In the genomic region with DNA sequence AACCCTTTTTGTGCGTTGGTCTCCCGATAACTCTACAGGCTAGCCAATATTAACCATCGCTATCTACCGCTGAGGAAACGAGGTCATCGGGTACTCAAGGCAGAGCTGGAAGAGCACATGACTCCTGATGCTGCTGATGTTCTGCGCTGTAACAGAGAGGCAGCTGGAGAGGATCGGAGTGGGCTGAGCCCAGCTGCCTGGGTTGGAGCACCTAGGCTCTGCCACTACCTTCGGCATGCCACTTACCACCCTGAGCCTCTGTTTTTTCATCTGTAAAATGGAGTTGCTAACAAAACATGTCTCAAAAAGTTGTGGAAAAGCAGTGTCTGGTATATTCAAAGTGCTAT, we compare ENCODE assay signal across 8 cellular contexts. TPM values are rescaled to one million over a fixed set of nuclear protein-coding genes. Genes with fewer than 3 reads are reported as not detected.
DNase-seq lines count a peak whose midpoint lies in the region; ATAC-seq and TF ChIP-seq lines count a peak whose summit lies in the region.

No MANE protein-coding gene starts in this region.

- H3K4me1 ChIP-seq in SJSA1 (replicated peaks), result peaks cover 9% of the 10 kb centered on the region

- H3K27me3 ChIP-seq in SJSA1 (replicated peaks), result peaks cover 19% of the 10 kb centered on the region

- no peak overlapping the region for H3K27ac ChIP-seq in SJSA1

- H3K36me3 Mint-ChIP-seq in activated CD4-positive, alpha-beta T cell treated with anti-CD3 and anti-CD28 coated beads, Interleukin-2, amount 10 ng/mL, durations not matched to agents 7 days and 5 days (ENCODE audit: low read depth), result no peaks in the 10 kb centered on the region
- H3K36me3 Mint-ChIP-seq in osteocyte (ENCODE audit: unreplicated experiment), result no peaks in the 10 kb centered on the region

- no peak for DNase-seq in activated CD4-positive, alpha-beta T cell treated with anti-CD3 and anti-CD28 coated beads, Interleukin-2, amount 10 ng/mL, durations not matched to agents 7 days and 5 days
- no peak for DNase-seq in activated CD4-positive, alpha-beta T cell treated with anti-CD3 and anti-CD28 coated beads, Interleukin-2, amount 50 U/mL, for 48 hours
- DNase-seq in SJSA1 (ENCODE audit: low read depth in 1 of 2, low spot score in 2 of 2), result no peak
- peak; percentile 9 for DNase-seq in fibroblast of mammary gland (ENCODE audit: low read depth)
- DNase-seq in osteocyte (ENCODE audit: extremely low spot score, unreplicated experiment), result no peak
- no peak for DNase-seq in amniotic stem cell (lab: John Stamatoyannopoulos, UW)
- DNase-seq in CD1c-positive myeloid dendritic cell (ENCODE audit: extremely low spot score), result no peak

- H3K4me1 Mint-ChIP-seq in activated CD4-positive, alpha-beta T cell treated with anti-CD3 and anti-CD28 coated beads, Interleukin-2, amount 10 ng/mL, durations not matched to agents 7 days and 5 days, result peaks cover 10% of the 10 kb centered on the region
- peaks cover 12% of the 10 kb centered on the region for H3K4me1 Mint-ChIP-seq in osteocyte (ENCODE audit: unreplicated experiment)

- peaks cover 17% of the 10 kb centered on the region for H3K27me3 Mint-ChIP-seq in activated CD4-positive, alpha-beta T cell treated with anti-CD3 and anti-CD28 coated beads, Interleukin-2, amount 10 ng/mL, durations not matched to agents 7 days and 5 days
- peaks cover 26% of the 10 kb centered on the region for H3K27me3 Mint-ChIP-seq in osteocyte (ENCODE audit: unreplicated experiment)

- H3K36me3 ChIP-seq in SJSA1, result no peaks in the 10 kb centered on the region

- H3K4me3 Mint-ChIP-seq in activated CD4-positive, alpha-beta T cell treated with anti-CD3 and anti-CD28 coated beads, Interleukin-2, amount 10 ng/mL, durations not matched to agents 7 days and 5 days, result peak overlapping the region; percentile 66
- peak overlapping the region; percentile 70 for H3K4me3 Mint-ChIP-seq in osteocyte (ENCODE audit: unreplicated experiment)

- no peak for TF ChIP-seq CTCF in fibroblast of mammary gland (conservative IDR thresholded peaks at IDR 0.05; ENCODE audit: control insufficient read depth, insufficient read depth, low read depth, low read length)
- TF ChIP-seq CTCF in osteocyte (IDR thresholded peaks at IDR 0.05), result no peak

- H3K9me3 ChIP-seq in SJSA1 (replicated peaks), result no peaks in the 10 kb centered on the region

- ATAC-seq in GM19324 (IDR thresholded peaks at IDR 0.05; ENCODE audit: low FRiP score, unreplicated experiment), result no peak

- H3K4me3 ChIP-seq in SJSA1 (peak overlapping the region; percentile 48), fibroblast of mammary gland (ENCODE audit: control insufficient read depth, low read depth, low read length) (peak overlapping the region; percentile 63)

- peak overlapping the region; percentile 20 for H3K27ac Mint-ChIP-seq in activated CD4-positive, alpha-beta T cell treated with anti-CD3 and anti-CD28 coated beads, Interleukin-2, amount 10 ng/mL, durations not matched to agents 7 days and 5 days
- H3K27ac Mint-ChIP-seq in osteocyte (ENCODE audit: unreplicated experiment), result no peak overlapping the region

- POLR2A ChIA-PET in activated CD4-positive, alpha-beta T cell treated with anti-CD3 and anti-CD28 coated beads, Interleukin-2, amount 10 ng/mL, durations not matched to agents 7 days and 5 days (lab: Charles Lee), result no interaction called here

- CTCF ChIA-PET in activated CD4-positive, alpha-beta T cell treated with anti-CD3 and anti-CD28 coated beads, Interleukin-2, amount 10 ng/mL, durations not matched to agents 7 days and 5 days (lab: Charles Lee), result interaction anchor here (1.0 to 1.4 kb wide), 2 partner anchors 11 to 49 kb away, joined by 3 read pairs; partner anchors contain the start of gene POLDIP2

- H3K9me3 Mint-ChIP-seq in activated CD4-positive, alpha-beta T cell treated with anti-CD3 and anti-CD28 coated beads, Interleukin-2, amount 10 ng/mL, durations not matched to agents 7 days and 5 days, result no peaks in the 10 kb centered on the region
- H3K9me3 Mint-ChIP-seq in osteocyte (ENCODE audit: unreplicated experiment), result no peaks in the 10 kb centered on the region

RNA-seq across cellular contexts. Expression of gene SLC46A1, which starts 0.4 kb away (rescaled TPM):
- total RNA-seq in activated CD4-positive, alpha-beta T cell treated with anti-CD3 and anti-CD28 coated beads, Interleukin-2, amount 10 ng/mL, durations not matched to agents 7 days and 5 days, result 1 to 10 TPM in 1 of 2 experiments, under 1 TPM in 1; 0.74 to 1.5 TPM
- 1.8 and 2.5 TPM in 2 replicates for total RNA-seq in SJSA1 (2014; rRNA removed; shearing (Covaris generic))
- 5.5 and 5.9 TPM in 2 replicates for total RNA-seq in osteocyte

RNA-seq across cellular contexts. Expression of gene SARM1, which starts 35.0 kb away (rescaled TPM):
- total RNA-seq in activated CD4-positive, alpha-beta T cell treated with anti-CD3 and anti-CD28 coated beads, Interleukin-2, amount 10 ng/mL, durations not matched to agents 7 days and 5 days, result 10 to 100 TPM; 17.7 to 20.4 TPM
- total RNA-seq in SJSA1 (2014; rRNA removed; shearing (Covaris generic)), result 10.8 and 18.0 TPM in 2 replicates
- 27.8 and 31.7 TPM in 2 replicates for total RNA-seq in osteocyte

RNA-seq across cellular contexts. Expression of gene VTN, which starts 36.3 kb away (rescaled TPM):
- total RNA-seq in activated CD4-positive, alpha-beta T cell treated with anti-CD3 and anti-CD28 coated beads, Interleukin-2, amount 10 ng/mL, durations not matched to agents 7 days and 5 days, result under 1 TPM; 0.08 to 0.12 TPM
- total RNA-seq in SJSA1 (2014; rRNA removed; shearing (Covaris generic)), result 0.08 TPM in 1 of 2 replicates, not detected in the other
- 0.70 and 0.97 TPM in 2 replicates for total RNA-seq in osteocyte

RNA-seq across cellular contexts. Expression of gene SEBOX, which starts 41.5 kb away (rescaled TPM):
- total RNA-seq in activated CD4-positive, alpha-beta T cell treated with anti-CD3 and anti-CD28 coated beads, Interleukin-2, amount 10 ng/mL, durations not matched to agents 7 days and 5 days, result not detected
- not detected in 2 replicates for total RNA-seq in SJSA1 (2014; rRNA removed; shearing (Covaris generic))
- total RNA-seq in osteocyte, result not detected in 2 replicates

RNA-seq across cellular contexts. Expression of gene POLDIP2, which starts 49.1 kb away (rescaled TPM):
- 10 to 100 TPM; 61.6 to 67.7 TPM for total RNA-seq in activated CD4-positive, alpha-beta T cell treated with anti-CD3 and anti-CD28 coated beads, Interleukin-2, amount 10 ng/mL, durations not matched to agents 7 days and 5 days
- total RNA-seq in SJSA1 (2014; rRNA removed; shearing (Covaris generic)), result 110 and 125 TPM in 2 replicates
- total RNA-seq in osteocyte, result 79.8 and 80.2 TPM in 2 replicates
